20 cellular contexts compared by ENCODE assay signal in the genomic region with DNA sequence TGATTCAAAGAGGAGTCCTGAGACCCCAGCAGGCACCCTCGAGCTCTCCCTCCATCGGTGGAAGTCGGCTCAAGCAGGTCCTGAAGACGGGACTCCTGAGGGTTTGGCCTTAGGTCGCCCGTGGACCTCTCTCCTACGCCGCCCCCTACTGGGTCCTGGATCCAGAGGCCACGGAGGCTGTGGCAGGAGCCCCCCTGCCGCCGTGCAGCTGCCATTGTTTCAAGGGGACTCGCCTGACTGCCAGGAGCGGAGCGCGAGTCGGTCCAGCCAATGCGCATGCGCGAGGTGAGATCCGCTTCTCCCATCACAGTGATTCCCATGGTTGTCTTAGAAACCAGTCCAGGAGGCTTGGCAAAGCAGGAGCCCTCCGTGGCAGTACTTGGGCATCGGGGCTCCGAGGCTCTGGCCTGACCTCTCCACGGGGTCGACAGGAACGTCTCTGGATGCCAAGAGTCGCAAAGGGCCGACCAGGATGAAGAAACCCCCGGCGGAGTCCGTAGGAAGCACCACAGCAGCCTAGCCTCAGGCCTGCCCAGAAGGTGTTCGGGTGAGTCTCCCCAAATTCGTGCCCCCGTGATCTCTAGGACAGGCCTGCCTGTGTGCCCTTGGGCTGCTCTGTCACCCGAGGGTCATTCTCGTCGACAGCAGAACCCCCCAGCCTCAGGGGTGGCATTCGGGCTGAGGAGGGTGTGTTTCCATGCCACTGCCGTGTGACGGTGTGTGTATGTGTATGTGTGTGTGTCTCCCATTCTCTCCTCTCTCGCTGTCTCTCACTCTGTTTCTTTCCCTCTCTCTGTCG.
"Had no signal": no experiment of that assay in that cellular context is flagged by ENCODE, and none has a peak within 500 bp of the region (broad histone marks: within the 10 kb centered on the region; RNA-seq: fewer than 3 reads in every experiment).

No MANE protein-coding gene starts in this region.

- H3K4me1 ChIP-seq: esophagus squamous epithelium, left ventricle myocardium inferior, uterus had no signal

- H3K27me3 ChIP-seq: brain microvascular endothelial cell, esophagus squamous epithelium, uterus had no signal

- H3K4me3 ChIP-seq: esophagus squamous epithelium, left ventricle myocardium inferior, thoracic aorta, uterus had no signal

- H3K36me3 ChIP-seq: brain microvascular endothelial cell, esophagus squamous epithelium, left ventricle myocardium inferior, thoracic aorta, uterus had no signal

- ATAC-seq: right cardiac atrium; stimulated activated naive CD8-positive, alpha-beta T cell treated with anti-CD3 and anti-CD28 coated beads, Interleukin-15, Interleukin-2, amounts not matched to agents 100 U/mL and 50 U/mL, for 24 hours; T-helper 17 cell had no signal

- H3K9me3 ChIP-seq: uterus had no signal

- DNase-seq: activated CD4-positive, alpha-beta memory T cell treated with anti-CD3 and anti-CD28 coated beads for 36 hours; activated CD4-positive, alpha-beta T cell treated with anti-CD3 and anti-CD28 coated beads, Interleukin-2, amount 10 ng/mL, durations not matched to agents 24 days and 14 days; activated CD4-positive, CD25-positive, alpha-beta regulatory T cell treated with anti-CD3 and anti-CD28 coated beads, Interleukin-2, amount 50 U/mL, for 72 hours; activated CD8-positive, alpha-beta memory T cell treated with anti-CD3 and anti-CD28 coated beads, Interleukin-2, amount 50 U/mL, for 48 hours; activated gamma-delta T cell; activated naive CD4-positive, alpha-beta T cell treated with anti-CD3 and anti-CD28 coated beads, Interleukin-2, amount 10 ng/mL, durations not matched to agents 7 days and 5 days; activated naive CD8-positive, alpha-beta T cell treated with anti-CD3 and anti-CD28 coated beads, Interleukin-2, amount 10 ng/mL, durations not matched to agents 7 days and 5 days; activated T-cell treated with anti-CD3 and anti-CD28 coated beads, Interleukin-2, amount 50 U/mL, for 24 hours; brain microvascular endothelial cell; esophagus squamous epithelium; foreskin melanocyte; left ventricle myocardium inferior; right cardiac atrium; stimulated activated CD4-positive, alpha-beta T cell treated with anti-CD3 and anti-CD28 coated beads, Interleukin-15, amount 100 ng/mL, for 24 hours; stimulated activated naive CD8-positive, alpha-beta T cell treated with anti-CD3 and anti-CD28 coated beads, Interleukin-15, Interleukin-2, amounts not matched to agents 100 U/mL and 50 U/mL, for 24 hours; T-helper 17 cell; trophoblast cell; uterus had no signal

- H3K27ac ChIP-seq: brain microvascular endothelial cell, epithelial cell of prostate, esophagus squamous epithelium, left ventricle myocardium inferior, thoracic aorta, uterus had no signal
